In genomic region chr22:27919943-27920755, GRCh38 we compare ENCODE assay signal across 8 cellular contexts. TPM values are rescaled to one million over a fixed set of nuclear protein-coding genes. Genes with fewer than 3 reads are reported as not detected.
DNase-seq lines count a peak whose midpoint lies in the region; ATAC-seq and TF ChIP-seq lines count a peak whose summit lies in the region.

No MANE protein-coding gene starts in this region.

- intact Hi-C loops in OCI-LY7 (cut with micrococcal nuclease; ENCODE audit: unreplicated experiment), result loop anchor here (1.0 kb wide), 1 partner anchor 72 kb away; no protein-coding TSS in a partner anchor
- intact Hi-C loops in dendritic cell treated with granulocyte-macrophage colony-stimulating factor and Interleukin-4, amounts not matched to agents 40 ng/mL and 50 ng/mL, for 4 days (cut with micrococcal nuclease), result no loop called here
- intact Hi-C loops in lower leg skin (cut with DNase I; ENCODE audit: low total_unique reads), result no loop called here

- H3K9me2 ChIP-seq in OCI-LY7 (ENCODE audit: insufficient read depth, low read length), result no peaks in the 10 kb centered on the region

- peaks cover 52% of the 10 kb centered on the region for H3K4me1 Mint-ChIP-seq in dendritic cell treated with granulocyte-macrophage colony-stimulating factor and Interleukin-4, amounts not matched to agents 40 ng/mL and 50 ng/mL, for 4 days (ENCODE audit: low read depth)

- peaks cover 31% of the 10 kb centered on the region for H4K20me1 ChIP-seq in OCI-LY7 (ENCODE audit: insufficient read depth, low read length)

- H3K4me1 ChIP-seq in OCI-LY7 (ENCODE audit: insufficient read depth, low read length, poor library complexity, severe bottlenecking), result peaks cover 43% of the 10 kb centered on the region
- H3K4me1 ChIP-seq in thoracic aorta (ENCODE audit: control insufficient read depth in 1 of 2, low read depth in 2 of 2), result peaks cover 34 to 42% of the 10 kb centered on the region in 2 donors

- no peaks in the 10 kb centered on the region for H3K27me3 Mint-ChIP-seq in dendritic cell treated with granulocyte-macrophage colony-stimulating factor and Interleukin-4, amounts not matched to agents 40 ng/mL and 50 ng/mL, for 4 days

- POLR2A ChIA-PET in OCI-LY7 (lab: Charles Lee), result interaction anchor here (1.0 to 2.5 kb wide), 6 partner anchors 10 to 82 kb away, joined by 3 to 12 read pairs (median 4); no protein-coding TSS in a partner anchor

- WGBS in lower leg skin, 2 donors, result 19 to 20% methylated on average over 12 of the region's 12 CpGs

- H3K79me2 ChIP-seq in OCI-LY7 (ENCODE audit: insufficient read depth, low read depth, low read length), result peaks cover 75% of the 10 kb centered on the region

- peaks cover 55% of the 10 kb centered on the region for H3K36me3 Mint-ChIP-seq in dendritic cell treated with granulocyte-macrophage colony-stimulating factor and Interleukin-4, amounts not matched to agents 40 ng/mL and 50 ng/mL, for 4 days (ENCODE audit: low read depth)

- H3K36me3 ChIP-seq in OCI-LY7 (ENCODE audit: insufficient read depth, low read length) (peaks cover 57% of the 10 kb centered on the region), thoracic aorta (no peaks in the 10 kb centered on the region)

- TF ChIP-seq CTCF in AG09319 (IDR thresholded peaks at IDR 0.05; ENCODE audit: low read depth, low read length) (no peak; the same call in 1 of the 2 replicates), OCI-LY7 (conservative IDR thresholded peaks at IDR 0.05; ENCODE audit: low read length) (no peak), lower leg skin (IDR thresholded peaks at IDR 0.05) (no peak), thoracic aorta (IDR thresholded peaks at IDR 0.05) (no peak)

- CTCF ChIA-PET in OCI-LY7 (lab: Charles Lee; ENCODE audit: unreplicated experiment), result interaction anchor here (0.8 to 2.2 kb wide), 2 partner anchors 36 to 72 kb away, joined by 3 to 10 read pairs; no protein-coding TSS in a partner anchor

- no TSS peak for BruUV-seq in OCI-LY7 (replicated peaks; lab: Mats Ljungman, UMichigan)

- peak overlapping the region; percentile 96 for H3K4me3 Mint-ChIP-seq in dendritic cell treated with granulocyte-macrophage colony-stimulating factor and Interleukin-4, amounts not matched to agents 40 ng/mL and 50 ng/mL, for 4 days

- H3K4me3 ChIP-seq in OCI-LY7 (ENCODE audit: low read depth, low read length, poor library complexity, severe bottlenecking) (peak overlapping the region; percentile 88), lower leg skin (ENCODE audit: low read depth, poor library complexity, severe bottlenecking) (peak overlapping the region; percentile 55), thoracic aorta (peak overlapping the region; percentile 86)

- H3K27me3 ChIP-seq in thoracic aorta (replicated peaks; ENCODE audit: insufficient read depth), result no peaks in the 10 kb centered on the region

- peak overlapping the region; percentile 81 for H3K4me2 ChIP-seq in OCI-LY7 (ENCODE audit: low read length)

- peak; percentile 45 for DNase-seq in AG09319 (ENCODE audit: extremely low read depth, low read depth)
- DNase-seq in OCI-LY7 (ENCODE audit: low spot score), result no peak
- peak in 1 of 2 donors; percentile 23 for DNase-seq in lower leg skin (ENCODE audit: low spot score in 2 of 2)
- no peak for DNase-seq in thoracic aorta (ENCODE audit: low spot score)
- DNase-seq in stimulated activated CD4-positive, alpha-beta T cell treated with anti-CD3 and anti-CD28 coated beads, Interleukin-15, amount 100 ng/mL, for 24 hours, result no peak

- no peak for TF ChIP-seq POLR2A in lower leg skin (IDR thresholded peaks at IDR 0.05)

- H3K27ac ChIP-seq in OCI-LY7 (ENCODE audit: low read depth, low read length, poor library complexity, severe bottlenecking), result peak overlapping the region; percentile 69
- peak overlapping the region; percentile 100 for H3K27ac ChIP-seq in thoracic aorta

- ATAC-seq in GM18517 (IDR thresholded peaks at IDR 0.05; ENCODE audit: unreplicated experiment) (peak; percentile 25), HG03095 (IDR thresholded peaks at IDR 0.05; ENCODE audit: unreplicated experiment) (peak; percentile 28), thoracic aorta (ENCODE audit: insufficient number of reproducible peaks, low FRiP score, low read depth) (peak; percentile 45)

- H3K9me3 Mint-ChIP-seq in dendritic cell treated with granulocyte-macrophage colony-stimulating factor and Interleukin-4, amounts not matched to agents 40 ng/mL and 50 ng/mL, for 4 days, result no peaks in the 10 kb centered on the region

- peak overlapping the region; percentile 88 for H2AFZ ChIP-seq in OCI-LY7 (ENCODE audit: low read length)

- peak overlapping the region; percentile 90 for H3K27ac Mint-ChIP-seq in dendritic cell treated with granulocyte-macrophage colony-stimulating factor and Interleukin-4, amounts not matched to agents 40 ng/mL and 50 ng/mL, for 4 days

- H3K9me3 ChIP-seq in OCI-LY7 (ENCODE audit: low read length), result no peaks in the 10 kb centered on the region
- no peaks in the 10 kb centered on the region for H3K9me3 ChIP-seq in thoracic aorta

RNA-seq across cellular contexts. Expression of gene PITPNB, which starts 1.1 kb away (rescaled TPM):
- total RNA-seq in OCI-LY7 (2014; rRNA removed; shearing (Covaris generic)), result 21.8 and 26.1 TPM in 2 replicates
- total RNA-seq in OCI-LY7 (2022) (91.9 and 97.4 TPM in 2 replicates), lower leg skin (10 to 100 TPM; 22.1 to 36.5 (median 29.7) TPM), thoracic aorta (100 to 1,000 TPM in 1 of 2 donors, 10 to 100 TPM in 1; 42.2 to 111 TPM)
